Comparison of ENCODE assay signal across 19 cellular contexts in genomic region chr3:189632238-189632637, GRCh38. TPM values are rescaled to one million over a fixed set of nuclear protein-coding genes. Genes with fewer than 3 reads are reported as not detected.
DNase-seq lines count a peak whose midpoint lies in the region; ATAC-seq, FAIRE-seq and TF ChIP-seq lines count a peak whose summit lies in the region.
"Had no signal": no experiment of that assay in that cellular context is flagged by ENCODE, and none has a peak within 500 bp of the region (broad histone marks: within the 10 kb centered on the region; RNA-seq: fewer than 3 reads in every experiment).

No MANE protein-coding gene starts in this region.

- no peaks in the 10 kb centered on the region for H3K4me1 ChIP-seq in OCI-LY7 (ENCODE audit: insufficient read depth, low read length, poor library complexity, severe bottlenecking)
- H3K4me1 ChIP-seq in skeletal muscle tissue (ENCODE audit: control insufficient read depth in 3 of 3, insufficient read depth in 3 of 3, low read length in 3 of 3) = peaks cover 9 to 18% (median 11%) of the 10 kb centered on the region in 3 donors
- peaks cover 0 to 10% (median 0%) of the 10 kb centered on the region in 4 donors for H3K4me1 ChIP-seq in transverse colon

- H3K9me3 ChIP-seq in OCI-LY7 (ENCODE audit: low read length) (no peaks in the 10 kb centered on the region), skeletal muscle tissue (ENCODE audit: control insufficient read depth in 3 of 3, low read length in 3 of 3) (no peaks in the 10 kb centered on the region), transverse colon (no peaks in the 10 kb centered on the region)
- H3K9me3 ChIP-seq: body of pancreas had no signal

- POLR2A ChIA-PET in OCI-LY7 (lab: Charles Lee) = interaction anchor here (0.7 to 1.0 kb wide), 2 partner anchors 109 to 174 kb away, joined by 3 read pairs; no protein-coding TSS in a partner anchor

- peak; percentile 34 for ATAC-seq in HG02678 (IDR thresholded peaks at IDR 0.05; ENCODE audit: unreplicated experiment)
- no peak for ATAC-seq in GM21737 (IDR thresholded peaks at IDR 0.05; ENCODE audit: unreplicated experiment)
- ATAC-seq: body of pancreas, SK-N-SH treated with all-trans-retinoic acid at 6 μM for 48 hours had no signal

- peak; percentile 89 for FAIRE-seq in GM18507 (lab: Jason Lieb, UNC)

- no peaks in the 10 kb centered on the region for H3K9me2 ChIP-seq in OCI-LY7 (ENCODE audit: insufficient read depth, low read length)

- H3K27ac ChIP-seq in OCI-LY7 (ENCODE audit: low read depth, low read length, poor library complexity, severe bottlenecking) (peak overlapping the region; percentile 36), skeletal muscle tissue (ENCODE audit: low read depth, low read length) (peak overlapping the region; percentile 80), transverse colon (no peak overlapping the region)
- H3K27ac ChIP-seq: body of pancreas, VCaP had no signal

- no peaks in the 10 kb centered on the region for H4K20me1 ChIP-seq in OCI-LY7 (ENCODE audit: insufficient read depth, low read length)

- DNase-seq in GM18507 (ENCODE audit: extremely low spot score, insufficient read length, low read depth) (no peak), OCI-LY7 (ENCODE audit: low spot score) (peak; percentile 25), transverse colon (no peak)
- no peak for DNase-seq in activated CD4-positive, alpha-beta T cell treated with anti-CD3 and anti-CD28 coated beads for 4 hours
- DNase-seq: activated naive CD4-positive, alpha-beta T cell treated with anti-CD3 and anti-CD28 coated beads, Interleukin-2, amount 10 ng/mL, durations not matched to agents 7 days and 5 days; body of pancreas; CD8-positive, alpha-beta memory T cell; H7; mesenchymal stem cell; NCI-H187 treated with DMSO at 0.1 percent for 48 hours; NCI-H510A; nucleus accumbens had no signal

- TF ChIP-seq CTCF in OCI-LY7 (conservative IDR thresholded peaks at IDR 0.05; ENCODE audit: low read length) (no peak), transverse colon (IDR thresholded peaks at IDR 0.05) (no peak)

- peak overlapping the region; percentile 78 to 82 (median 80) for H3K9ac ChIP-seq in skeletal muscle tissue (ENCODE audit: low read depth in 1 of 3, low read length in 3 of 3)

- H2AFZ ChIP-seq in OCI-LY7 (ENCODE audit: low read length) = no peak overlapping the region

- no peak for TF ChIP-seq POLR2A in transverse colon (IDR thresholded peaks at IDR 0.05)

- BruUV-seq in OCI-LY7 (replicated peaks; lab: Mats Ljungman, UMichigan) = no TSS peak

- 0 out of 2 replicates have a peak overlapping the region, but pooled peaks have one; percentile 5 for H3K4me2 ChIP-seq in OCI-LY7 (ENCODE audit: low read length)
- H3K4me2 ChIP-seq: smooth muscle cell had no signal

- TF ChIP-seq EP300 in transverse colon (IDR thresholded peaks at IDR 0.05; ENCODE audit: low read depth) = no peak

- H3K27me3 ChIP-seq in skeletal muscle tissue (ENCODE audit: control insufficient read depth in 3 of 3, insufficient read depth in 3 of 3, low read length in 3 of 3) (no peaks in the 10 kb centered on the region), transverse colon (no peaks in the 10 kb centered on the region)
- H3K27me3 ChIP-seq: body of pancreas had no signal

- no peaks in the 10 kb centered on the region for H3K79me2 ChIP-seq in OCI-LY7 (ENCODE audit: insufficient read depth, low read depth, low read length)

- WGBS in transverse colon (ENCODE audit: low coverage in 1 of 2), 2 donors = 67 to 84% methylated on average over 3 to 5 of the region's 5 CpGs

- intact Hi-C loops in OCI-LY7 (cut with micrococcal nuclease; ENCODE audit: unreplicated experiment) = no loop called here
- intact Hi-C loops in transverse colon (cut with DNase I; ENCODE audit: low total_unique reads) = no loop called here

- CTCF ChIA-PET in OCI-LY7 (lab: Charles Lee; ENCODE audit: unreplicated experiment) = no interaction called here

- in situ Hi-C loops in transverse colon (cut with MboI; ENCODE audit: low pct_ligation_motif_present in 1 of 4, low pct_unique_long_range_greater_than_20kb in 1 of 4, low sequenced_read_pairs in 3 of 4) = no loop called here

- H3K36me3 ChIP-seq in OCI-LY7 (ENCODE audit: insufficient read depth, low read length) = no peaks in the 10 kb centered on the region
- no peaks in the 10 kb centered on the region for H3K36me3 ChIP-seq in skeletal muscle tissue (ENCODE audit: control insufficient read depth in 3 of 3, insufficient read depth in 3 of 3, low read length in 3 of 3)
- H3K36me3 ChIP-seq in transverse colon = no peaks in the 10 kb centered on the region

- no peak overlapping the region for H3K4me3 ChIP-seq in OCI-LY7 (ENCODE audit: low read depth, low read length, poor library complexity, severe bottlenecking)
- H3K4me3 ChIP-seq in skeletal muscle tissue (ENCODE audit: low read length in 3 of 3) = peak overlapping the region; percentile 74 to 76 (median 75)
- no peak overlapping the region for H3K4me3 ChIP-seq in transverse colon
- H3K4me3 ChIP-seq: body of pancreas, smooth muscle cell had no signal

RNA-seq across cellular contexts. Expression of gene TP63, which starts 1.0 kb away (rescaled TPM):
- total RNA-seq in OCI-LY7 (2014; rRNA removed; shearing (Covaris generic)) = 0.03 and 0.16 TPM in 2 replicates
- total RNA-seq in OCI-LY7 (2022) = 0.74 and 1.1 TPM in 2 replicates
- total RNA-seq in skeletal muscle tissue = 7.8 TPM
- total RNA-seq in transverse colon = not detected
- total RNA-seq: body of pancreas, epithelial cell of proximal tubule, H7 had no signal

Comparison
In these comparisons a context has a peak if more than half of its experiments do, and no peak if none do; other contexts are left out.
1. H3K27ac ChIP-seq: peak in OCI-LY7 (single experiment) and skeletal muscle tissue (single experiment); none in transverse colon (0 of 4).
2. H3K4me3 ChIP-seq: peak in skeletal muscle tissue (3 of 3); none in OCI-LY7 (single experiment) and transverse colon (0 of 4).